Comparison of ENCODE assay signal across 17 cellular contexts in the genomic region with DNA sequence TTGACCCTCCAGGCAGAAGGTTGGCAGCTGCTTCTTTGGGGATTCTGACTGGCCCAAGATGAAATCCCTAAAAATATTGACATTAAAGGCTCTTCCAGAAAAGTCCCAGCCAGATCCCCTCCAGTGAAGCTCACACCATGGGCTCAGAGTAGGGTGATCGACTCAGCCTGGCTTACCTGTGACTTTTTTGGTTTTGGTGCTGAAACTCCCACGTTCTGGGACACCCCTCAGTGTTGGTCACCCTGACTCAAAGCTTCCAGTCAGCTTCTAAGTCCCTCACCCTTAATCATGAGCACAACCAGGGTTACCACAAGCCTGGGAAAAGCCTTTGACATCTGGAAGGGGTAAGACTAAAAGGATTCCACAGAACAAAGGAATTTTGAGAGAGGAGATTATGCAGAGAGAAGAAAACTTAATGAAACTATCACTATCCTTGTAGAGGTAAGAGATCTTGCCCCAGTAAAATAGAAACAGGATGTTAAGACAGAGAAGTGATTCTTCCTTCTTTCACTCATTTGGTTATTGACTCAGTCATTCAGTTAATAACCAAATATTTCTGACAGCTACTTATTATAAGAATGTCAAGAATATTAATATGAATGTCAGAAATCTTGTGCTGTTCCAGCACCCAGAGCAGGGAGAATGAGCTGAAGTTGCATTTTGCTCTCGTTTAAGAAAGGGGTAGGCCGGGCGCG.
A peak's percentile ranks its signal among the peaks of the same experiment; 100 is the strongest.
DNase-seq lines count a peak whose midpoint lies in the region; ATAC-seq and TF ChIP-seq lines count a peak whose summit lies in the region.
"Had no signal": no experiment of that assay in that cellular context is flagged by ENCODE, and none has a peak within 500 bp of the region (broad histone marks: within the 10 kb centered on the region; RNA-seq: fewer than 3 reads in every experiment).

No MANE protein-coding gene starts in this region.

- no peak overlapping the region for H3K9ac ChIP-seq in neural progenitor cell

- CTCF ChIA-PET in activated CD4-positive, alpha-beta T cell treated with anti-CD3 and anti-CD28 coated beads, Interleukin-2, amount 10 ng/mL, durations not matched to agents 7 days and 5 days (lab: Charles Lee): interaction anchor here (0.8 kb wide), 1 partner anchor 53 kb away, joined by 3 read pairs; no protein-coding TSS in a partner anchor

- H3K27ac ChIP-seq in neural progenitor cell: no peak overlapping the region
- H3K27ac ChIP-seq: lower lobe of right lung, Peyer's patch, right atrium auricular region, VCaP had no signal

- H3K36me3 ChIP-seq in neural progenitor cell: no peaks in the 10 kb centered on the region
- H3K36me3 ChIP-seq: lower lobe of right lung, Peyer's patch, right atrium auricular region had no signal

- H4K20me1 ChIP-seq in neural progenitor cell (ENCODE audit: low read depth): no peaks in the 10 kb centered on the region

- peaks cover 4% of the 10 kb centered on the region for H3K27me3 Mint-ChIP-seq in activated CD4-positive, alpha-beta T cell treated with anti-CD3 and anti-CD28 coated beads, Interleukin-2, amount 10 ng/mL, durations not matched to agents 7 days and 5 days
- H3K27me3 Mint-ChIP-seq in neural progenitor cell (ENCODE audit: insufficient read depth, low read depth): no peaks in the 10 kb centered on the region

- H3K9me3 Mint-ChIP-seq in activated CD4-positive, alpha-beta T cell treated with anti-CD3 and anti-CD28 coated beads, Interleukin-2, amount 10 ng/mL, durations not matched to agents 7 days and 5 days: no peaks in the 10 kb centered on the region
- H3K9me3 Mint-ChIP-seq in neural progenitor cell: no peaks in the 10 kb centered on the region
- H3K9me3 Mint-ChIP-seq: activated naive CD8-positive, alpha-beta T cell treated with anti-CD3 and anti-CD28 coated beads, Interleukin-2, amount 10 ng/mL, durations not matched to agents 7 days and 5 days; endodermal cell had no signal

- no peaks in the 10 kb centered on the region for H3K27me3 ChIP-seq in neural progenitor cell
- H3K27me3 ChIP-seq: Peyer's patch, right atrium auricular region had no signal

- no peak overlapping the region for H3K4me3 Mint-ChIP-seq in activated CD4-positive, alpha-beta T cell treated with anti-CD3 and anti-CD28 coated beads, Interleukin-2, amount 10 ng/mL, durations not matched to agents 7 days and 5 days
- H3K4me3 Mint-ChIP-seq in neural progenitor cell: no peak overlapping the region
- H3K4me3 Mint-ChIP-seq: activated naive CD8-positive, alpha-beta T cell treated with anti-CD3 and anti-CD28 coated beads, Interleukin-2, amount 10 ng/mL, durations not matched to agents 7 days and 5 days; endodermal cell had no signal

- H3K4me3 ChIP-seq in neural progenitor cell: no peak overlapping the region
- H3K4me3 ChIP-seq: lower lobe of right lung, Peyer's patch, right atrium auricular region had no signal

- in situ Hi-C loops in GM13976 (cut with MboI; ENCODE audit: low sequenced_read_pairs, unreplicated experiment): loop anchor here (25.0 kb wide), 1 partner anchor 561 kb away; no protein-coding TSS in a partner anchor

- no peaks in the 10 kb centered on the region for H3K4me1 ChIP-seq in neural progenitor cell
- H3K4me1 ChIP-seq: lower lobe of right lung, Peyer's patch had no signal

- H3K4me2 ChIP-seq in neural progenitor cell: no peak overlapping the region

- POLR2A ChIA-PET in activated CD4-positive, alpha-beta T cell treated with anti-CD3 and anti-CD28 coated beads, Interleukin-2, amount 10 ng/mL, durations not matched to agents 7 days and 5 days (lab: Charles Lee): no interaction called here

- no peak overlapping the region for H3K27ac Mint-ChIP-seq in activated CD4-positive, alpha-beta T cell treated with anti-CD3 and anti-CD28 coated beads, Interleukin-2, amount 10 ng/mL, durations not matched to agents 7 days and 5 days
- H3K27ac Mint-ChIP-seq in neural progenitor cell: no peak overlapping the region
- H3K27ac Mint-ChIP-seq: activated naive CD8-positive, alpha-beta T cell treated with anti-CD3 and anti-CD28 coated beads, Interleukin-2, amount 10 ng/mL, durations not matched to agents 7 days and 5 days; endodermal cell had no signal

- H3F3A ChIP-seq in neural progenitor cell (ENCODE audit: low read depth): no peaks in the 10 kb centered on the region

- peak overlapping the region; percentile 10 for H2AFZ ChIP-seq in neural progenitor cell (replicated peaks)

- DNase-seq in activated CD4-positive, alpha-beta T cell treated with anti-CD3 and anti-CD28 coated beads for 48 hours: peak; percentile 25
- DNase-seq in activated CD4-positive, alpha-beta T cell treated with anti-CD3 and anti-CD28 coated beads, Interleukin-2, amount 10 ng/mL, durations not matched to agents 7 days and 5 days: no peak
- DNase-seq in neural progenitor cell (ENCODE audit: low spot score) (no peak), GM13976 (ENCODE audit: low spot score) (no peak), DMS153 treated with DMSO at 0.1 percent for 48 hours (lab: John Stamatoyannopoulos, UW; ENCODE audit: unreplicated experiment) (no peak)
- DNase-seq: activated naive CD8-positive, alpha-beta T cell treated with anti-CD3 and anti-CD28 coated beads, Interleukin-2, amount 10 ng/mL, durations not matched to agents 7 days and 5 days; endodermal cell; lower lobe of right lung; NCI-H187 treated with DMSO at 0.1 percent for 48 hours; NCI-H524 treated with DMSO at 0.1 percent for 48 hours; Peyer's patch; stimulated activated CD4-positive, alpha-beta T cell treated with anti-CD3 and anti-CD28 coated beads, Interleukin-4, amount 100 ng/mL, for 1 hour had no signal

- H3K9me3 ChIP-seq in neural progenitor cell (ENCODE audit: low read depth): no peaks in the 10 kb centered on the region
- H3K9me3 ChIP-seq: lower lobe of right lung, Peyer's patch, right atrium auricular region had no signal

- ATAC-seq in GM19467 (IDR thresholded peaks at IDR 0.05; ENCODE audit: unreplicated experiment): peak; percentile 50
- peak; percentile 61 for ATAC-seq in HG03378 (IDR thresholded peaks at IDR 0.05; ENCODE audit: unreplicated experiment)
- ATAC-seq in HG02981 (IDR thresholded peaks at IDR 0.05; ENCODE audit: unreplicated experiment): no peak
- ATAC-seq: lower lobe of right lung had no signal

- no peaks in the 10 kb centered on the region for H3K36me3 Mint-ChIP-seq in activated CD4-positive, alpha-beta T cell treated with anti-CD3 and anti-CD28 coated beads, Interleukin-2, amount 10 ng/mL, durations not matched to agents 7 days and 5 days (ENCODE audit: low read depth)
- no peaks in the 10 kb centered on the region for H3K36me3 Mint-ChIP-seq in neural progenitor cell
- H3K36me3 Mint-ChIP-seq: activated naive CD8-positive, alpha-beta T cell treated with anti-CD3 and anti-CD28 coated beads, Interleukin-2, amount 10 ng/mL, durations not matched to agents 7 days and 5 days had no signal

- no peaks in the 10 kb centered on the region for H3K4me1 Mint-ChIP-seq in activated CD4-positive, alpha-beta T cell treated with anti-CD3 and anti-CD28 coated beads, Interleukin-2, amount 10 ng/mL, durations not matched to agents 7 days and 5 days
- no peaks in the 10 kb centered on the region for H3K4me1 Mint-ChIP-seq in neural progenitor cell
- H3K4me1 Mint-ChIP-seq: activated naive CD8-positive, alpha-beta T cell treated with anti-CD3 and anti-CD28 coated beads, Interleukin-2, amount 10 ng/mL, durations not matched to agents 7 days and 5 days; endodermal cell had no signal

- no peaks in the 10 kb centered on the region for H3K79me2 ChIP-seq in neural progenitor cell (ENCODE audit: low read depth)

- TF ChIP-seq CTCF in neural progenitor cell (IDR thresholded peaks at IDR 0.05): no peak
- TF ChIP-seq CTCF in GM13976 (IDR thresholded peaks at IDR 0.05; ENCODE audit: borderline replicate concordance, control extremely low read depth, extremely low read depth, insufficient read depth, missing control alignments): no peak
